Comparison of ENCODE assay signal across 9 cellular contexts in genomic region chr7:30459591-30460245, GRCh38. TPM values are rescaled to one million over a fixed set of nuclear protein-coding genes. Genes with fewer than 3 reads are reported as not detected.
DNase-seq lines count a peak whose midpoint lies in the region; ATAC-seq, FAIRE-seq and TF ChIP-seq lines count a peak whose summit lies in the region.
"Had no signal": no experiment of that assay in that cellular context is flagged by ENCODE, and none has a peak within 500 bp of the region (broad histone marks: within the 10 kb centered on the region; RNA-seq: fewer than 3 reads in every experiment).

No MANE protein-coding gene starts in this region.

- no peak overlapping the region for H3K4me3 ChIP-seq in choroid plexus epithelial cell (ENCODE audit: low read depth, low read length)

- peak overlapping the region; percentile 20 for H3K4me3 Mint-ChIP-seq in mesothelial cell of epicardium

- H3K4me1 Mint-ChIP-seq in mesothelial cell of epicardium: peaks cover 26% of the 10 kb centered on the region

- FAIRE-seq in urothelium cell line (lab: Jason Lieb, UNC): no peak

- H3K9me3 Mint-ChIP-seq in mesothelial cell of epicardium: no peaks in the 10 kb centered on the region

- no peak for TF ChIP-seq CTCF in choroid plexus epithelial cell (conservative IDR thresholded peaks at IDR 0.05; ENCODE audit: low read depth, low read length)
- no peak for TF ChIP-seq CTCF in mesothelial cell of epicardium (IDR thresholded peaks at IDR 0.05; ENCODE audit: unreplicated experiment)

- peak overlapping the region; percentile 87 for H3K27ac Mint-ChIP-seq in mesothelial cell of epicardium

- no peak for ATAC-seq in HG03025 (IDR thresholded peaks at IDR 0.05; ENCODE audit: low FRiP score, unreplicated experiment)

- no peaks in the 10 kb centered on the region for H3K36me3 Mint-ChIP-seq in mesothelial cell of epicardium

- no peaks in the 10 kb centered on the region for H3K27me3 Mint-ChIP-seq in mesothelial cell of epicardium (ENCODE audit: low read depth)

- DNase-seq in NCI-H2227 (lab: John Stamatoyannopoulos, UW; ENCODE audit: unreplicated experiment) (peak; percentile 3), NCI-H2227 treated with DMSO at 0.1 percent for 48 hours (lab: John Stamatoyannopoulos, UW) (no peak), choroid plexus epithelial cell (ENCODE audit: low read depth) (peak; percentile 96), mesothelial cell of epicardium (ENCODE audit: low spot score in 2 of 2, unreplicated experiment in 2 of 2) (peak in 1 of 2 experiments; percentile 47), urothelium cell line (ENCODE audit: low spot score) (peak; percentile 69), NCI-H82 treated with DMSO at 0.1 percent for 48 hours (lab: John Stamatoyannopoulos, UW; ENCODE audit: unreplicated experiment) (no peak)
- DNase-seq in stimulated activated CD4-positive, alpha-beta T cell treated with anti-CD3 and anti-CD28 coated beads, Interleukin-2, amount 100 ng/mL, for 24 hours: no peak
- DNase-seq: activated CD4-positive, alpha-beta T cell treated with anti-CD3 and anti-CD28 coated beads, Interleukin-2, amount 50 U/mL, for 1 hour had no signal

RNA-seq across cellular contexts. Expression of gene NOD1, which starts 18.9 kb away (rescaled TPM):
- total RNA-seq in mesothelial cell of epicardium: 9.5 to 10.3 TPM (median 10.2 TPM) in 3 replicates

RNA-seq across cellular contexts. Expression of gene GGCT, which starts 44.9 kb away (rescaled TPM):
- total RNA-seq in mesothelial cell of epicardium: 36.5 to 37.5 TPM (median 36.6 TPM) in 3 replicates

Comparison
In these comparisons a context has a peak if more than half of its experiments do, and no peak if none do; other contexts are left out.
1. DNase-seq: peak in NCI-H2227 (single experiment), choroid plexus epithelial cell (single experiment) and urothelium cell line (single experiment); none in NCI-H2227 treated with DMSO at 0.1 percent for 48 hours (single experiment), stimulated activated CD4-positive, alpha-beta T cell treated with anti-CD3 and anti-CD28 coated beads, Interleukin-2, amount 100 ng/mL, for 24 hours (0 of 2) and NCI-H82 treated with DMSO at 0.1 percent for 48 hours (single experiment).